Comparison of ENCODE assay signal across 9 cellular contexts in the genomic region with DNA sequence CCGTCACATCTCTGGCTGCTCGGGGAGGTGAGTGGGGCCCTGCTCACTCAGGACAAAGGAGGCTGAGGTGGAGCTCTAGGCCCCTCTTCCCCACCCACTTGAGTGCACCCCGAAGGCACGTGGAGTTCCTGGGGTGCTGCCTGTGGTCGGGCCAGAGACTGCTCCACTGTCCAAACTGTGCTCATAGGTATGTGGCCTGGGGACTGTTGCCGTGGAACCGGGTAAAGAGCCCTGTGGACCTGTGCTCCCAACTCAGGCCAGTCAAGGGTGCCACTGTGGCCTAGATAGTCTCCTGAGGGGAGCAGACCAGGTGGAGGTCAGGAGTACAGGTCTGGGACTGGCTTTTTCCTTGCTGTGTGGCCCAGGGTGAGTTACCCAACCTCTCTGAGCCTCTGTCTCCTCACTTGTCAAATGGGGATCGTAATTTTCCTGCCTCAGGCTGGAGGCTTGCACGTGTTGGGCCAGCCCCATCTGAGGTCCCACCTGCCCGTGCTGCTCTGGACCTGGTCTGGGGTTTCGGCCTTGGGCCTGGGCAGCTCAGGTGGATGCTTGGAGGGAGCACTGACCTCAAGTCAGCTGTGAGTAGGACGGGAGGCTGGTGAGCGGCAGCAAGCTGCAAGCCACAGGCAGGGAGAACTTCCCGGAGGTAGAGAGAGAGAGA. TPM values are rescaled to one million over a fixed set of nuclear protein-coding genes. Genes with fewer than 3 reads are reported as not detected.
A peak's percentile ranks its signal among the peaks of the same experiment; 100 is the strongest.
DNase-seq lines count a peak whose midpoint lies in the region; ATAC-seq and TF ChIP-seq lines count a peak whose summit lies in the region.
"Had no signal": no experiment of that assay in that cellular context is flagged by ENCODE, and none has a peak within 500 bp of the region (broad histone marks: within the 10 kb centered on the region; RNA-seq: fewer than 3 reads in every experiment).

No MANE protein-coding gene starts in this region.

- H3K27ac ChIP-seq in HCT116 (ENCODE audit: low read depth, low read length) = no peak overlapping the region; the same call in 1 of the 2 replicates
- H3K27ac ChIP-seq: colonic mucosa had no signal

- POLR2A ChIA-PET in HCT116 (lab: Charles Lee) = no interaction called here
- POLR2A ChIA-PET in T-cell (lab: Charles Lee) = interaction anchor here in 1 of 2 donors (0.6 kb wide), 1 partner anchor 17 kb away, joined by 3 read pairs; no protein-coding TSS in a partner anchor

- no peaks in the 10 kb centered on the region for H3K9me3 Mint-ChIP-seq in T-cell
- no peaks in the 10 kb centered on the region for H3K9me3 Mint-ChIP-seq in glutamatergic neuron (ENCODE audit: unreplicated experiment)

- no peaks in the 10 kb centered on the region for H3K9me3 ChIP-seq in HCT116 (ENCODE audit: control insufficient read depth in 1 of 2, insufficient read depth in 1 of 2, low read depth in 1 of 2, low read length in 2 of 2)
- H3K9me3 ChIP-seq: colonic mucosa had no signal

- peaks cover 0 to 8% of the 10 kb centered on the region in 2 experiments; a peak in 2 of 4 replicates for H3K4me1 ChIP-seq in HCT116 (ENCODE audit: control insufficient read depth in 1 of 2, insufficient read depth in 2 of 2, low read length in 2 of 2)
- H3K4me1 ChIP-seq: colonic mucosa had no signal

- no peak for TF ChIP-seq RAD21 in HCT116 (IDR thresholded peaks at IDR 0.05; ENCODE audit: low read depth)

- no peak overlapping the region for H3K4me3 ChIP-seq in HCT116 (replicated peaks in 1 of 2; ENCODE audit: low read depth in 1 of 2, low read length in 2 of 2)
- H3K4me3 ChIP-seq: colonic mucosa had no signal

- RAD21 ChIA-PET in HCT116 (lab: Charles Lee; ENCODE audit: low non-redundant PET in 1 of 2, low total read pairs in 2 of 2, uncharacterized antibody in 2 of 2, unreplicated experiment in 2 of 2) = interaction anchor here in 1 of 2 experiments (0.7 kb wide), 1 partner anchor 194 kb away, joined by 7 read pairs; no protein-coding TSS in a partner anchor

- intact Hi-C loops in HCT116 (cut with micrococcal nuclease) (loop anchor here (1.0 to 2.0 kb wide), 2 partner anchors 81 to 139 kb away; a partner anchor contains a TSS), sciatic nerve (cut with DNase I) (loop anchor here (5.0 kb wide), 1 partner anchor 83 kb away; a partner anchor contains a TSS)

- H4K20me1 ChIP-seq in HCT116 (ENCODE audit: insufficient read depth) = no peaks in the 10 kb centered on the region

- DNase-seq in HCT116 (ENCODE audit: low read depth, low spot score) (peak; percentile 6), T-cell (peak in 2 of 34 experiments; percentile 12 to 22), glutamatergic neuron (peak; percentile 10), sciatic nerve (ENCODE audit: low spot score) (peak; percentile 45), RKO (ENCODE audit: low spot score) (no peak)

- no peaks in the 10 kb centered on the region for H3K27me3 ChIP-seq in HCT116 (ENCODE audit: insufficient read depth, low read length)
- H3K27me3 ChIP-seq: colonic mucosa had no signal

- ATAC-seq in HCT116 = peak; percentile 51
- ATAC-seq in T-cell (replicated peaks in 1 of 4) = peak in 2 of 4 experiments; percentile 15 to 18
- ATAC-seq in sciatic nerve = peak; percentile 46
- ATAC-seq in HG03460 (IDR thresholded peaks at IDR 0.05; ENCODE audit: unreplicated experiment) = no peak
- ATAC-seq in HG03520 (IDR thresholded peaks at IDR 0.05; ENCODE audit: unreplicated experiment) = no peak

- peak overlapping the region; percentile 72 to 87 for H3K27ac Mint-ChIP-seq in T-cell
- H3K27ac Mint-ChIP-seq in glutamatergic neuron (ENCODE audit: unreplicated experiment) = no peak overlapping the region

- no peaks in the 10 kb centered on the region for H3K9me2 ChIP-seq in HCT116 (ENCODE audit: insufficient read depth)

- H3K27me3 Mint-ChIP-seq in T-cell = peaks cover 0 to 12% of the 10 kb centered on the region in 2 donors
- H3K27me3 Mint-ChIP-seq in glutamatergic neuron (ENCODE audit: unreplicated experiment) = peaks cover 2% of the 10 kb centered on the region

- H3K79me2 ChIP-seq in HCT116 (ENCODE audit: insufficient read depth, low read length) = no peaks in the 10 kb centered on the region

- peak overlapping the region; percentile 30 for H3K4me2 ChIP-seq in HCT116 (ENCODE audit: low read length)

- H3K36me3 ChIP-seq in HCT116 (ENCODE audit: control insufficient read depth in 1 of 2, insufficient read depth in 2 of 2, low read length in 2 of 2) = no peaks in the 10 kb centered on the region
- H3K36me3 ChIP-seq: colonic mucosa had no signal

- no peak overlapping the region for H3K9ac ChIP-seq in HCT116 (ENCODE audit: low read length)

- peaks cover 8 to 10% (median 9%) of the 10 kb centered on the region in 3 donors for H3K4me1 Mint-ChIP-seq in T-cell
- H3K4me1 Mint-ChIP-seq in glutamatergic neuron (ENCODE audit: low read depth, unreplicated experiment) = no peaks in the 10 kb centered on the region

- no peak for TF ChIP-seq CTCF in HCT116 (IDR thresholded peaks at IDR 0.05 in 2 of 3, conservative IDR thresholded peaks at IDR 0.05 in 1 of 3; ENCODE audit: borderline replicate concordance in 1 of 3, insufficient read depth in 1 of 3, low read depth in 2 of 3, low read length in 2 of 3)
- TF ChIP-seq CTCF in glutamatergic neuron (IDR thresholded peaks at IDR 0.05; ENCODE audit: partially characterized antibody, unreplicated experiment) = no peak

- CTCF ChIA-PET in HCT116 (lab: Charles Lee) = interaction anchor here (0.5 to 1.9 kb wide), 5 partner anchors 18 to 582 kb away, joined by 3 to 16 read pairs (median 5); a partner anchor contains a TSS
- CTCF ChIA-PET in T-cell (lab: Charles Lee) = interaction anchor here in 1 of 2 donors (1.2 kb wide), 1 partner anchor 21 kb away, joined by 5 read pairs; no protein-coding TSS in a partner anchor

- BruUV-seq in HCT116 (replicated peaks; lab: Mats Ljungman, UMichigan) = no TSS peak

- H3K36me3 Mint-ChIP-seq in T-cell = no peaks in the 10 kb centered on the region
- no peaks in the 10 kb centered on the region for H3K36me3 Mint-ChIP-seq in glutamatergic neuron (ENCODE audit: unreplicated experiment)

- H2AFZ ChIP-seq in HCT116 (ENCODE audit: low read depth, low read length, poor library complexity, severe bottlenecking) = no peak overlapping the region

- no peak for TF ChIP-seq POLR2A in HCT116 (IDR thresholded peaks at IDR 0.05; ENCODE audit: borderline replicate concordance, extremely low read depth, insufficient read depth, insufficient read length)

- H3K4me3 Mint-ChIP-seq in T-cell (peak overlapping the region; percentile 57 to 70 (median 69)), glutamatergic neuron (ENCODE audit: unreplicated experiment) (no peak overlapping the region)

TF ChIP-seq in HCT116, 20 proteins besides CTCF, POLR2A, EP300 and RAD21 (continues in another document):
- TF ChIP-seq ELF1 (IDR thresholded peaks at IDR 0.05; ENCODE audit: borderline replicate concordance, low read depth) (no peak), SIN3A (IDR thresholded peaks at IDR 0.05; ENCODE audit: low read depth) (no peak), EZH2phosphoT487 (IDR thresholded peaks at IDR 0.05; ENCODE audit: borderline replicate concordance) (no peak), ZNF274 (IDR thresholded peaks at IDR 0.05; ENCODE audit: low read depth, low read length) (no peak), YY1 (IDR thresholded peaks at IDR 0.05; ENCODE audit: extremely low read depth, insufficient replicate concordance, low read depth, low read length) (no peak), TCF7L2 (IDR thresholded peaks at IDR 0.05; ENCODE audit: borderline replicate concordance, extremely low read depth, insufficient read depth, insufficient read length) (no peak), POLR2AphosphoS5 (IDR thresholded peaks at IDR 0.05; ENCODE audit: low read depth, low read length) (no peak), ZFX (IDR thresholded peaks at IDR 0.05) (no peak), CEBPB (IDR thresholded peaks at IDR 0.05; ENCODE audit: low read depth) (no peak), EGR1 (IDR thresholded peaks at IDR 0.05; ENCODE audit: low read depth) (no peak), EZH2 (IDR thresholded peaks at IDR 0.05) (no peak), CBX3 (IDR thresholded peaks at IDR 0.05; ENCODE audit: low read depth) (no peak)
- TF ChIP-seq, protein P1, sequence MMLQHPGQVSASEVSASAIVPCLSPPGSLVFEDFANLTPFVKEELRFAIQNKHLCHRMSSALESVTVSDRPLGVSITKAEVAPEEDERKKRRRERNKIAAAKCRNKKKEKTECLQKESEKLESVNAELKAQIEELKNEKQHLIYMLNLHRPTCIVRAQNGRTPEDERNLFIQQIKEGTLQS (IDR thresholded peaks at IDR 0.05) = no peak
- TF ChIP-seq, protein P2, sequence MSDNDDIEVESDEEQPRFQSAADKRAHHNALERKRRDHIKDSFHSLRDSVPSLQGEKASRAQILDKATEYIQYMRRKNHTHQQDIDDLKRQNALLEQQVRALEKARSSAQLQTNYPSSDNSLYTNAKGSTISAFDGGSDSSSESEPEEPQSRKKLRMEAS (IDR thresholded peaks at IDR 0.05) = no peak

RNA-seq across cellular contexts. Expression of a gene that starts 12.4 kb away (rescaled TPM):
- not detected for total RNA-seq in HCT116 (2021; ENCODE audit: unreplicated experiment)
- not detected in 2 replicates for polyA plus RNA-seq in HCT116 (2012)
- total RNA-seq in T-cell = not detected
- total RNA-seq in glutamatergic neuron (ENCODE audit: unreplicated experiment) = not detected
- not detected for total RNA-seq in sciatic nerve
- total RNA-seq: colonic mucosa; T-helper 1 cell treated with Interleukin-12 subunit alpha and Interleukin-12 subunit beta and Interleukin-4 antibody, amounts not matched to agents 30 ng/mL and 1 ng/mL, for 36 hours had no signal

RNA-seq across cellular contexts. Expression of a gene that starts 35.6 kb away (rescaled TPM):
- total RNA-seq in HCT116 (2021; ENCODE audit: unreplicated experiment) = not detected
- 0.06 and 0.08 TPM in 2 replicates for polyA plus RNA-seq in HCT116 (2012)
- total RNA-seq in T-cell = under 1 TPM in 3 of 5 donors, not detected in 2; 0.30 to 0.86 (median 0.35) TPM
- total RNA-seq in glutamatergic neuron (ENCODE audit: unreplicated experiment) = not detected
- total RNA-seq in sciatic nerve = not detected
- total RNA-seq: colonic mucosa; T-helper 1 cell treated with Interleukin-12 subunit alpha and Interleukin-12 subunit beta and Interleukin-4 antibody, amounts not matched to agents 30 ng/mL and 1 ng/mL, for 36 hours had no signal

RNA-seq across cellular contexts. Expression of a gene that starts 39.9 kb away (rescaled TPM):
- total RNA-seq in HCT116 (2021; ENCODE audit: unreplicated experiment) = 1.6 TPM
- 1.6 and 1.7 TPM in 2 replicates for polyA plus RNA-seq in HCT116 (2012)
- total RNA-seq in T-cell = 1 to 10 TPM; 1.1 to 1.9 (median 1.5) TPM
- 2.9 TPM for total RNA-seq in glutamatergic neuron (ENCODE audit: unreplicated experiment)
- 1.0 TPM for total RNA-seq in sciatic nerve

RNA-seq across cellular contexts. Expression of a gene that starts 40.5 kb away (rescaled TPM):
- 21.4 TPM for total RNA-seq in HCT116 (2021; ENCODE audit: unreplicated experiment)
- 18.1 and 21.4 TPM in 2 replicates for polyA plus RNA-seq in HCT116 (2012)
- 10 to 100 TPM; 39.2 to 61.7 (median 57.3) TPM for total RNA-seq in T-cell
- 4.4 TPM for total RNA-seq in glutamatergic neuron (ENCODE audit: unreplicated experiment)
- total RNA-seq in sciatic nerve = 10.8 TPM

RNA-seq across cellular contexts. Expression of a gene that starts 44.4 kb away (rescaled TPM):
- 7.1 TPM for total RNA-seq in HCT116 (2021; ENCODE audit: unreplicated experiment)
- 5.2 and 5.3 TPM in 2 replicates for polyA plus RNA-seq in HCT116 (2012)
- total RNA-seq in T-cell = under 1 TPM in 1 of 5 donors, not detected in 4; 0.06 TPM
- 159 TPM for total RNA-seq in glutamatergic neuron (ENCODE audit: unreplicated experiment)
- total RNA-seq in sciatic nerve = not detected
- total RNA-seq: T-helper 1 cell treated with Interleukin-12 subunit alpha and Interleukin-12 subunit beta and Interleukin-4 antibody, amounts not matched to agents 30 ng/mL and 1 ng/mL, for 36 hours had no signal

Comparison
In these comparisons a context has a peak if more than half of its experiments do, and no peak if none do; other contexts are left out.
1. ATAC-seq: peak in HCT116 (single experiment) and sciatic nerve (single experiment); none in HG03460 (single experiment) and HG03520 (single experiment).